In the genomic region with DNA sequence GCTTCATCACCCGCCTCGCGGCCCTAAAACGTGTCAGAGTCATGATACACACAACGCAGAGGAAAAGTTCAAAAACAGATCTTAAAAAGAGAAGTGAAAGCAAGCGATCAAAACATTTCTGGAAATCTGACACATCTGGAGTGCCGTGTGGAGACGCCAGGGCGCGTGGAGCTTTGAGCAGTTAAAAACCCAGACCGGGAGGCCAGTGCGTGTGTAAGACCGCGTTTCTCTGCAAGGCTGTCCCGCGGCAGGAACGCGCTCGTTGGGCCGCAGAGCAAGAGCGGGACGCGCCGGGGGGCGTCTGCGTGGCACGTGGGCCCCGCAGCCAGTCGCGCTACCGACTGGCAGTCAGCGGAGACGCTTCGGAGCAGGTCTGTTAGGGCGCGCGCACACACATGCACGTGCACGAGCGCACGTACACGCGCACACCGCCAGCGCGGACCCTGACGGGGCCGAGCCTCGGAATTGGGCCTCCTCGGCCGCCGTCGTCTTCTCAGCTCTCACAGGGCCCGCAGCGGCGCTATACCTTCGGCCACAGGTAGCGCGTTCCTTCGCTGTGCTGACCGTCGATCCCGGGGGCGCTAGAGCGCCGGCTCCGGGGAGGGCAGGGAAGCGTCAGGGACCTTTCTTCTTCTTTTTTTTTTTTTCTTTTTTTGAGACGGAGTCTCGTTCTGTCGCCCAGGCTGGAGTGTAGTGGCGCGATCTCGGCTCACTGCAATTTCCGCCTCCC, we compare ENCODE assay signal across 7 cellular contexts. TPM values are rescaled to one million over a fixed set of nuclear protein-coding genes. Genes with fewer than 3 reads are reported as not detected.
DNase-seq lines count a peak whose midpoint lies in the region; ATAC-seq, FAIRE-seq and TF ChIP-seq lines count a peak whose summit lies in the region.

No MANE protein-coding gene starts in this region.

- peak overlapping the region; percentile 87 for H3K4me2 ChIP-seq in mammary epithelial cell (ENCODE audit: insufficient read depth, low read depth, low read length)

- H3K4me3 ChIP-seq in mammary epithelial cell (replicated peaks in 1 of 3; ENCODE audit: insufficient read depth in 1 of 3, low read depth in 2 of 3, low read length in 3 of 3), result peak overlapping the region; percentile 58 to 69 (median 63)
- H3K4me3 ChIP-seq in iPS-20b (ENCODE audit: low read length), result peak overlapping the region; percentile 78
- peak overlapping the region; percentile 51 to 76 (median 61) for H3K4me3 ChIP-seq in skin epidermis

- intact Hi-C loops in mammary epithelial cell (cut with micrococcal nuclease), result loop anchor here (1.0 to 2.0 kb wide), 5 partner anchors 68 to 442 kb away; a partner anchor contains a TSS

- in situ Hi-C loops in mammary epithelial cell (cut with MboI; ENCODE audit: low sequenced_read_pairs in 2 of 2), result loop anchor here (10.0 kb wide), 4 partner anchors 298 to 508 kb away; no protein-coding TSS in a partner anchor

- CTCF ChIA-PET in mammary epithelial cell (lab: Charles Lee; ENCODE audit: low non-redundant PET), result interaction anchor here (0.6 to 2.7 kb wide), 7 partner anchors 18 to 984 kb away, joined by 3 to 49 read pairs (median 5); no protein-coding TSS in a partner anchor

- H3K27me3 ChIP-seq in mammary epithelial cell (ENCODE audit: insufficient read depth, low read length), result no peaks in the 10 kb centered on the region
- H3K27me3 ChIP-seq in iPS-20b (ENCODE audit: insufficient read depth, low read length), result peaks cover 8% of the 10 kb centered on the region

- no peaks in the 10 kb centered on the region for H3K36me3 ChIP-seq in mammary epithelial cell (ENCODE audit: insufficient read depth, low read length)
- H3K36me3 ChIP-seq in iPS-20b (ENCODE audit: insufficient read depth, low read depth, low read length), result no peaks in the 10 kb centered on the region

- DNase-seq in GM18507 (ENCODE audit: extremely low spot score, insufficient read length, low read depth), result peak; percentile 71
- peak; percentile 45 for DNase-seq in NCI-H2081 treated with DMSO at 0.1 percent for 48 hours (lab: John Stamatoyannopoulos, UW)
- DNase-seq in mammary epithelial cell, result peak; percentile 92

- H2AFZ ChIP-seq in mammary epithelial cell (ENCODE audit: low read depth, low read length), result peak overlapping the region; percentile 95

- 5% methylated on average over 16 of the region's 75 CpGs for WGBS in mammary epithelial cell (ENCODE audit: low coverage, missing lambda C conversion rate)

- dilution Hi-C loops in mammary epithelial cell (cut with HindIII; ENCODE audit: low sequenced_read_pairs), result loop anchor here (5.0 to 25.0 kb wide), 2 partner anchors 301 to 511 kb away; no protein-coding TSS in a partner anchor

- H3K9ac ChIP-seq in mammary epithelial cell (ENCODE audit: insufficient read depth, low read length) (peak overlapping the region; percentile 45), iPS-20b (ENCODE audit: low read depth, low read length) (peak overlapping the region; percentile 65; the same call in 1 of the 2 replicates)

- FAIRE-seq in GM18507 (lab: Jason Lieb, UNC), result peak; percentile 95

- H3K9me3 ChIP-seq in mammary epithelial cell (replicated peaks; ENCODE audit: insufficient read depth, low read length) (no peaks in the 10 kb centered on the region), iPS-20b (ENCODE audit: insufficient read depth, low read depth, low read length) (no peaks in the 10 kb centered on the region)

- H3K27ac ChIP-seq in VCaP (peak overlapping the region; percentile 87), mammary epithelial cell (ENCODE audit: insufficient read depth, low read depth, low read length) (no peak overlapping the region), iPS-20b (ENCODE audit: low read length) (no peak overlapping the region), skin epidermis (peak overlapping the region; percentile 45 to 89 (median 78))

- no peaks in the 10 kb centered on the region for H3K79me2 ChIP-seq in mammary epithelial cell (ENCODE audit: insufficient read depth, low read length)

- H3K4me1 ChIP-seq in mammary epithelial cell (ENCODE audit: insufficient read depth, low read length), result peaks cover 10% of the 10 kb centered on the region
- H3K4me1 ChIP-seq in iPS-20b (ENCODE audit: insufficient read depth, low read length), result no peaks in the 10 kb centered on the region

- H4K20me1 ChIP-seq in mammary epithelial cell (ENCODE audit: insufficient read depth, low read length), result no peaks in the 10 kb centered on the region

- TF ChIP-seq CTCF in VCaP (conservative IDR thresholded peaks at IDR 0.05), result peak; percentile 88
- TF ChIP-seq CTCF in mammary epithelial cell (conservative IDR thresholded peaks at IDR 0.05 in 1 of 2, IDR thresholded peaks at IDR 0.05 in 1 of 2; ENCODE audit: extremely low read depth in 1 of 2, insufficient read depth in 1 of 2, low read depth in 1 of 2, low read length in 2 of 2), result peak; percentile 34 to 76

- ATAC-seq in HG02981 (IDR thresholded peaks at IDR 0.05; ENCODE audit: unreplicated experiment), result peak; percentile 82

- BruUV-seq in mammary epithelial cell (replicated peaks; lab: Mats Ljungman, UMichigan), result no TSS peak

RNA-seq across cellular contexts. Expression of a gene that starts 35.8 kb away (rescaled TPM):
- 10 to 100 TPM; 57.8 to 63.5 TPM for total RNA-seq in mammary epithelial cell
- polyA plus RNA-seq in mammary epithelial cell, result 22.7 TPM
- polyA minus RNA-seq in mammary epithelial cell, result 70.8 TPM

Comparison
In these comparisons a context has a peak if more than half of its experiments do, and no peak if none do; other contexts are left out.
1. H3K27ac ChIP-seq: peak in VCaP (single experiment) and skin epidermis (21 of 21); none in mammary epithelial cell (single experiment) and iPS-20b (single experiment).
2. Peak in every context shown above with its lines, with median percentiles within 50 percentile points of each other: DNase-seq and H3K4me3 ChIP-seq.